Comparison of ENCODE assay signal across 18 cellular contexts in genomic region chr9:37082214-37082765, GRCh38. TPM values are rescaled to one million over a fixed set of nuclear protein-coding genes. Genes with fewer than 3 reads are reported as not detected.
A peak's percentile ranks its signal among the peaks of the same experiment; 100 is the strongest.
DNase-seq lines count a peak whose midpoint lies in the region; ATAC-seq and TF ChIP-seq lines count a peak whose summit lies in the region.
"Had no signal": no experiment of that assay in that cellular context is flagged by ENCODE, and none has a peak within 500 bp of the region (broad histone marks: within the 10 kb centered on the region; RNA-seq: fewer than 3 reads in every experiment).

No MANE protein-coding gene starts in this region.

- H3K4me3 ChIP-seq in choroid plexus epithelial cell (ENCODE audit: low read depth, low read length): no peak overlapping the region
- no peak overlapping the region for H3K4me3 ChIP-seq in H7 (ENCODE audit: insufficient read depth, low read depth, low read length)
- H3K4me3 ChIP-seq: ascending aorta, right atrium auricular region, uterus had no signal

- peak overlapping the region; percentile 98 for H3K4me3 Mint-ChIP-seq in stimulated activated naive CD8-positive, alpha-beta T cell treated with anti-CD3 and anti-CD28 coated beads, Interleukin-15, Interleukin-2, amounts not matched to agents 100 ng/mL and 50 ng/mL, for 24 hours
- H3K4me3 Mint-ChIP-seq: natural killer cell had no signal

- H3K9me3 Mint-ChIP-seq in stimulated activated naive CD8-positive, alpha-beta T cell treated with anti-CD3 and anti-CD28 coated beads, Interleukin-15, Interleukin-2, amounts not matched to agents 100 ng/mL and 50 ng/mL, for 24 hours: no peaks in the 10 kb centered on the region
- H3K9me3 Mint-ChIP-seq: effector memory CD8-positive, alpha-beta T cell; natural killer cell had no signal

- DNase-seq in stimulated activated naive CD8-positive, alpha-beta T cell treated with anti-CD3 and anti-CD28 coated beads, Interleukin-15, Interleukin-2, amounts not matched to agents 100 U/mL and 50 U/mL, for 24 hours: no peak
- peak; percentile 43 for DNase-seq in RKO (ENCODE audit: low spot score)
- DNase-seq in choroid plexus epithelial cell (ENCODE audit: low read depth): peak; percentile 17
- DNase-seq in NCI-H446 treated with DMSO at 0.1 percent for 48 hours (lab: John Stamatoyannopoulos, UW): no peak
- no peak for DNase-seq in H7
- DNase-seq in AG20443 (ENCODE audit: low spot score): no peak
- DNase-seq in AML-193 (lab: John Stamatoyannopoulos, UW): no peak
- DNase-seq: effector memory CD8-positive, alpha-beta T cell; HFFc6; left cardiac atrium; natural killer cell; NCI-H1048; NCI-H226; stimulated activated CD4-positive, alpha-beta T cell treated with anti-CD3 and anti-CD28 coated beads, Interleukin-4, amount 100 ng/mL, for 4 hours; uterus had no signal

- TF ChIP-seq CTCF in choroid plexus epithelial cell (conservative IDR thresholded peaks at IDR 0.05; ENCODE audit: low read depth, low read length): no peak

- no peaks in the 10 kb centered on the region for H3K27me3 ChIP-seq in H7 (ENCODE audit: control insufficient read depth, insufficient read depth, low read length)
- H3K27me3 ChIP-seq: ascending aorta, right atrium auricular region, uterus had no signal

- H3K36me3 ChIP-seq in H7 (replicated peaks; ENCODE audit: control insufficient read depth, insufficient read depth, low read length): peaks cover 5% of the 10 kb centered on the region
- H3K36me3 ChIP-seq: uterus had no signal

- H3K27me3 Mint-ChIP-seq in stimulated activated naive CD8-positive, alpha-beta T cell treated with anti-CD3 and anti-CD28 coated beads, Interleukin-15, Interleukin-2, amounts not matched to agents 100 ng/mL and 50 ng/mL, for 24 hours: peaks cover 3% of the 10 kb centered on the region
- H3K27me3 Mint-ChIP-seq: effector memory CD8-positive, alpha-beta T cell had no signal

- peaks cover 64% of the 10 kb centered on the region for H3K4me1 Mint-ChIP-seq in stimulated activated naive CD8-positive, alpha-beta T cell treated with anti-CD3 and anti-CD28 coated beads, Interleukin-15, Interleukin-2, amounts not matched to agents 100 ng/mL and 50 ng/mL, for 24 hours (ENCODE audit: low read depth)

- H3K36me3 Mint-ChIP-seq in stimulated activated naive CD8-positive, alpha-beta T cell treated with anti-CD3 and anti-CD28 coated beads, Interleukin-15, Interleukin-2, amounts not matched to agents 100 ng/mL and 50 ng/mL, for 24 hours (ENCODE audit: low read depth): peaks cover 50% of the 10 kb centered on the region

- ATAC-seq in stimulated activated naive CD8-positive, alpha-beta T cell treated with anti-CD3 and anti-CD28 coated beads, Interleukin-15, Interleukin-2, amounts not matched to agents 100 U/mL and 50 U/mL, for 24 hours: no peak
- ATAC-seq: effector memory CD8-positive, alpha-beta T cell; left cardiac atrium; natural killer cell had no signal

- peak overlapping the region; percentile 69 for H3K27ac Mint-ChIP-seq in stimulated activated naive CD8-positive, alpha-beta T cell treated with anti-CD3 and anti-CD28 coated beads, Interleukin-15, Interleukin-2, amounts not matched to agents 100 ng/mL and 50 ng/mL, for 24 hours
- H3K27ac Mint-ChIP-seq: effector memory CD8-positive, alpha-beta T cell; HFFc6; natural killer cell had no signal

RNA-seq across cellular contexts. Expression of gene ZCCHC7, which starts 38.1 kb away (rescaled TPM):
- 20.5 and 28.6 TPM in 2 replicates for total RNA-seq in H7 (2014; rRNA removed; shearing (Covaris generic))

RNA-seq across cellular contexts. Expression of gene PAX5, which starts 48.2 kb away (rescaled TPM):
- total RNA-seq in H7 (2014; rRNA removed; shearing (Covaris generic)): 1.7 and 4.7 TPM in 2 replicates
- total RNA-seq: ascending aorta, HFFc6 had no signal

Comparison
In these comparisons a context has a peak if more than half of its experiments do, and no peak if none do; other contexts are left out.
1. DNase-seq: peak in RKO (single experiment) and choroid plexus epithelial cell (single experiment); none in stimulated activated naive CD8-positive, alpha-beta T cell treated with anti-CD3 and anti-CD28 coated beads, Interleukin-15, Interleukin-2, amounts not matched to agents 100 U/mL and 50 U/mL, for 24 hours (single experiment), NCI-H446 treated with DMSO at 0.1 percent for 48 hours (single experiment), H7 (single experiment), AG20443 (single experiment) and AML-193 (0 of 2).